In the genomic region with DNA sequence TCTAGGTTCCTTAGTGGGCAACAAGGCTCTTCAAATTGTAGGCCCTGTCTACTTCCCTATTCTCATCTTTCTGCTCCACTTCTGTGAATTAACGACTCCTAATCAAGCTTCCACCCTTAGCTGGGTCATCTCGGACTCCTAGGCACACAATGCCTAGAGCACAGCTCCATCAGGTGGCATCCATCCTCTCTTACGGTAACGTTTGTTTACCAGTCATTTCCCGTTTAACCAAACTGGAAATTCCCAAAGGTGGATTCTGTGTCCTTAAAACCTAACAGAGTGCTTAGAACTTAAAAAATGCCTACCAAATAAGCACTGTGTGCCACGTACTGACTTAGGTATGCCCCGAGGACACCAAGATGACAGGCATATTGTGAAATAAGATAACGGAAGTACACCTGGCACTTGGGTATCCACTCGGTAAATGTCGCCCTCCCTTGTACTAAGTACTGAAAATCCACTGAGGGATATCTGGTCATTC, we compare ENCODE assay signal across 8 cellular contexts. TPM values are rescaled to one million over a fixed set of nuclear protein-coding genes. Genes with fewer than 3 reads are reported as not detected.
A peak's percentile ranks its signal among the peaks of the same experiment; 100 is the strongest.
DNase-seq lines count a peak whose midpoint lies in the region; ATAC-seq, FAIRE-seq and TF ChIP-seq lines count a peak whose summit lies in the region.

No MANE protein-coding gene starts in this region.

- no peaks in the 10 kb centered on the region for H3K27me3 Mint-ChIP-seq in osteocyte (ENCODE audit: unreplicated experiment)

- H3F3A ChIP-seq in SK-N-SH (replicated peaks; ENCODE audit: insufficient read depth), result peaks cover 5% of the 10 kb centered on the region

- peak overlapping the region; percentile 89 for H3K27ac Mint-ChIP-seq in osteocyte (ENCODE audit: unreplicated experiment)

- H3K27ac ChIP-seq in SK-N-SH (ENCODE audit: low read depth in 2 of 2, low read length in 1 of 2), result peak overlapping the region; percentile 66 to 86; a peak in 3 of 4 replicates

- H3K9me3 Mint-ChIP-seq in osteocyte (ENCODE audit: unreplicated experiment), result no peaks in the 10 kb centered on the region

- H3K4me3 Mint-ChIP-seq in osteocyte (ENCODE audit: unreplicated experiment), result peak overlapping the region; percentile 93

- ATAC-seq in HG03196 (IDR thresholded peaks at IDR 0.05; ENCODE audit: unreplicated experiment) (no peak), HG02870 (IDR thresholded peaks at IDR 0.05; ENCODE audit: unreplicated experiment) (no peak)

- no peak for FAIRE-seq in H54 (lab: Jason Lieb, UNC)

- no peaks in the 10 kb centered on the region for H3K9me2 ChIP-seq in SK-N-SH

- POLR2A ChIA-PET in SK-N-SH (lab: Yijun Ruan, JAX) (no interaction called here), GM10248 (lab: Yijun Ruan, JAX) (no interaction called here)

- peaks cover 17% of the 10 kb centered on the region for H3K36me3 ChIP-seq in BE2C
- H3K36me3 ChIP-seq in SK-N-SH (replicated peaks in 1 of 2; ENCODE audit: control insufficient read depth in 1 of 2, insufficient read depth in 2 of 2, low read length in 1 of 2), result peaks cover under 1 to 6% of the 10 kb centered on the region in 2 experiments

- no peak for TF ChIP-seq POLR2A in H54 (IDR thresholded peaks at IDR 0.05; ENCODE audit: low read depth, low read length)

- DNase-seq in BE2C, result no peak
- DNase-seq in H54 (ENCODE audit: insufficient read length, low spot score), result peak; percentile 41
- DNase-seq in SK-N-SH, result no peak
- DNase-seq in epithelial cell of esophagus (ENCODE audit: low read depth), result peak; percentile 78
- no peak for DNase-seq in osteocyte (ENCODE audit: extremely low spot score, unreplicated experiment)
- DNase-seq in GM10248 (ENCODE audit: extremely low spot score), result no peak

- peak overlapping the region; percentile 87 for H3K4me3 ChIP-seq in BE2C (ENCODE audit: low read depth, low read length)
- peak overlapping the region; percentile 58 to 79 for H3K4me3 ChIP-seq in SK-N-SH (ENCODE audit: low read depth in 2 of 2, low read length in 1 of 2)
- H3K4me3 ChIP-seq in epithelial cell of esophagus (ENCODE audit: low read length), result peak overlapping the region; percentile 77

- H2AFZ ChIP-seq in SK-N-SH (ENCODE audit: low read depth), result no peak overlapping the region

- no peak for TF ChIP-seq CTCF in BE2C (IDR thresholded peaks at IDR 0.05; ENCODE audit: low read depth, low read length)
- no peak for TF ChIP-seq CTCF in SK-N-SH (IDR thresholded peaks at IDR 0.05)
- no peak for TF ChIP-seq CTCF in epithelial cell of esophagus (IDR thresholded peaks at IDR 0.05; ENCODE audit: insufficient read depth, low read depth, low read length, missing control alignments)
- no peak for TF ChIP-seq CTCF in osteocyte (IDR thresholded peaks at IDR 0.05)
- no peak for TF ChIP-seq CTCF in GM10248 (IDR thresholded peaks at IDR 0.05; ENCODE audit: control extremely low read depth, extremely low read depth, low read depth, missing control alignments)

- H4K20me1 ChIP-seq in SK-N-SH (ENCODE audit: insufficient read depth), result peaks cover 41% of the 10 kb centered on the region

- H3K4me2 ChIP-seq in SK-N-SH, result peak overlapping the region; percentile 93

- H3K9me3 ChIP-seq in BE2C (no peaks in the 10 kb centered on the region), SK-N-SH (no peaks in the 10 kb centered on the region)

- no peak for TF ChIP-seq EP300 in SK-N-SH (IDR thresholded peaks at IDR 0.05; ENCODE audit: borderline replicate concordance in 1 of 2, low read depth in 1 of 2, low read length in 1 of 2)

- WGBS in SK-N-SH (ENCODE audit: low lambda C conversion rate), result 5% methylated on average over 10 of the region's 10 CpGs

- peak overlapping the region; percentile 78 for H3K9ac ChIP-seq in SK-N-SH

- H3K4me1 Mint-ChIP-seq in osteocyte (ENCODE audit: unreplicated experiment), result peaks cover 52% of the 10 kb centered on the region

- CTCF ChIA-PET in SK-N-SH (lab: Yijun Ruan, JAX) (interaction anchor here (1.0 to 9.1 kb wide), 9 partner anchors 16 to 143 kb away, joined by 3 to 82 read pairs (median 4); no protein-coding TSS in a partner anchor), GM10248 (lab: Yijun Ruan, JAX) (interaction anchor here (1.0 to 8.1 kb wide), 15 partner anchors 9 to 282 kb away, joined by 3 to 74 read pairs (median 9); no protein-coding TSS in a partner anchor)

- H3K36me3 Mint-ChIP-seq in osteocyte (ENCODE audit: unreplicated experiment), result peaks cover 7% of the 10 kb centered on the region

- peaks cover 7% of the 10 kb centered on the region for H3K4me1 ChIP-seq in BE2C
- H3K4me1 ChIP-seq in SK-N-SH (ENCODE audit: control insufficient read depth in 1 of 2, insufficient read depth in 2 of 2, low read depth in 1 of 2, low read length in 1 of 2), result peaks cover 21 to 29% of the 10 kb centered on the region in 2 experiments; a peak in 3 of 4 replicates

- H3K79me2 ChIP-seq in SK-N-SH (ENCODE audit: insufficient read depth), result peaks cover 60% of the 10 kb centered on the region

- no peak for TF ChIP-seq RAD21 in SK-N-SH (IDR thresholded peaks at IDR 0.05; ENCODE audit: low read length)

- H3K27me3 ChIP-seq in BE2C, result no peaks in the 10 kb centered on the region
- H3K27me3 ChIP-seq in SK-N-SH (ENCODE audit: insufficient read depth), result no peaks in the 10 kb centered on the region

TF ChIP-seq in SK-N-SH, 30 proteins besides CTCF, POLR2A, EP300 and RAD21:
- TF ChIP-seq, protein P1, sequence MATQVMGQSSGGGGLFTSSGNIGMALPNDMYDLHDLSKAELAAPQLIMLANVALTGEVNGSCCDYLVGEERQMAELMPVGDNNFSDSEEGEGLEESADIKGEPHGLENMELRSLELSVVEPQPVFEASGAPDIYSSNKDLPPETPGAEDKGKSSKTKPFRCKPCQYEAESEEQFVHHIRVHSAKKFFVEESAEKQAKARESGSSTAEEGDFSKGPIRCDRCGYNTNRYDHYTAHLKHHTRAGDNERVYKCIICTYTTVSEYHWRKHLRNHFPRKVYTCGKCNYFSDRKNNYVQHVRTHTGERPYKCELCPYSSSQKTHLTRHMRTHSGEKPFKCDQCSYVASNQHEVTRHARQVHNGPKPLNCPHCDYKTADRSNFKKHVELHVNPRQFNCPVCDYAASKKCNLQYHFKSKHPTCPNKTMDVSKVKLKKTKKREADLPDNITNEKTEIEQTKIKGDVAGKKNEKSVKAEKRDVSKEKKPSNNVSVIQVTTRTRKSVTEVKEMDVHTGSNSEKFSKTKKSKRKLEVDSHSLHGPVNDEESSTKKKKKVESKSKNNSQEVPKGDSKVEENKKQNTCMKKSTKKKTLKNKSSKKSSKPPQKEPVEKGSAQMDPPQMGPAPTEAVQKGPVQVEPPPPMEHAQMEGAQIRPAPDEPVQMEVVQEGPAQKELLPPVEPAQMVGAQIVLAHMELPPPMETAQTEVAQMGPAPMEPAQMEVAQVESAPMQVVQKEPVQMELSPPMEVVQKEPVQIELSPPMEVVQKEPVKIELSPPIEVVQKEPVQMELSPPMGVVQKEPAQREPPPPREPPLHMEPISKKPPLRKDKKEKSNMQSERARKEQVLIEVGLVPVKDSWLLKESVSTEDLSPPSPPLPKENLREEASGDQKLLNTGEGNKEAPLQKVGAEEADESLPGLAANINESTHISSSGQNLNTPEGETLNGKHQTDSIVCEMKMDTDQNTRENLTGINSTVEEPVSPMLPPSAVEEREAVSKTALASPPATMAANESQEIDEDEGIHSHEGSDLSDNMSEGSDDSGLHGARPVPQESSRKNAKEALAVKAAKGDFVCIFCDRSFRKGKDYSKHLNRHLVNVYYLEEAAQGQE (IDR thresholded peaks at IDR 0.05; ENCODE audit: low read depth, low read length), result no peak
- TF ChIP-seq, protein P2, sequence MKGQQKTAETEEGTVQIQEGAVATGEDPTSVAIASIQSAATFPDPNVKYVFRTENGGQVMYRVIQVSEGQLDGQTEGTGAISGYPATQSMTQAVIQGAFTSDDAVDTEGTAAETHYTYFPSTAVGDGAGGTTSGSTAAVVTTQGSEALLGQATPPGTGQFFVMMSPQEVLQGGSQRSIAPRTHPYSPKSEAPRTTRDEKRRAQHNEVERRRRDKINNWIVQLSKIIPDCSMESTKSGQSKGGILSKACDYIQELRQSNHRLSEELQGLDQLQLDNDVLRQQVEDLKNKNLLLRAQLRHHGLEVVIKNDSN (IDR thresholded peaks at IDR 0.05; ENCODE audit: borderline replicate concordance, low read depth), result no peak
- no peak for TF ChIP-seq SIN3A (IDR thresholded peaks at IDR 0.05; ENCODE audit: borderline replicate concordance, low read depth, low read length)
- TF ChIP-seq, protein P3, sequence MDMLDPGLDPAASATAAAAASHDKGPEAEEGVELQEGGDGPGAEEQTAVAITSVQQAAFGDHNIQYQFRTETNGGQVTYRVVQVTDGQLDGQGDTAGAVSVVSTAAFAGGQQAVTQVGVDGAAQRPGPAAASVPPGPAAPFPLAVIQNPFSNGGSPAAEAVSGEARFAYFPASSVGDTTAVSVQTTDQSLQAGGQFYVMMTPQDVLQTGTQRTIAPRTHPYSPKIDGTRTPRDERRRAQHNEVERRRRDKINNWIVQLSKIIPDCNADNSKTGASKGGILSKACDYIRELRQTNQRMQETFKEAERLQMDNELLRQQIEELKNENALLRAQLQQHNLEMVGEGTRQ (IDR thresholded peaks at IDR 0.05; ENCODE audit: borderline replicate concordance, low read depth, low read length), result no peak
- TF ChIP-seq, protein P4, sequence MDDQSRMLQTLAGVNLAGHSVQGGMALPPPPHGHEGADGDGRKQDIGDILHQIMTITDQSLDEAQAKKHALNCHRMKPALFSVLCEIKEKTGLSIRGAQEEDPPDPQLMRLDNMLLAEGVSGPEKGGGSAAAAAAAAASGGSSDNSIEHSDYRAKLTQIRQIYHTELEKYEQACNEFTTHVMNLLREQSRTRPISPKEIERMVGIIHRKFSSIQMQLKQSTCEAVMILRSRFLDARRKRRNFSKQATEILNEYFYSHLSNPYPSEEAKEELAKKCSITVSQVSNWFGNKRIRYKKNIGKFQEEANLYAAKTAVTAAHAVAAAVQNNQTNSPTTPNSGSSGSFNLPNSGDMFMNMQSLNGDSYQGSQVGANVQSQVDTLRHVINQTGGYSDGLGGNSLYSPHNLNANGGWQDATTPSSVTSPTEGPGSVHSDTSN (IDR thresholded peaks at IDR 0.05), result no peak
- TF ChIP-seq FOXJ3 (CRISPR knock-in tag; IDR thresholded peaks at IDR 0.05), result no peak
- TF ChIP-seq SMC3 (IDR thresholded peaks at IDR 0.05; ENCODE audit: low read depth, low read length), result no peak
- no peak for TF ChIP-seq TAF1 (IDR thresholded peaks at IDR 0.05; ENCODE audit: borderline replicate concordance, low read depth, low read length)
- no peak for TF ChIP-seq GABPA (IDR thresholded peaks at IDR 0.05; ENCODE audit: low read depth)
- TF ChIP-seq ELF1 (IDR thresholded peaks at IDR 0.05), result no peak
- TF ChIP-seq RFX5 (IDR thresholded peaks at IDR 0.05; ENCODE audit: low read length), result no peak
- no peak for TF ChIP-seq YY1 (IDR thresholded peaks at IDR 0.05; ENCODE audit: low read depth)
- no peak for TF ChIP-seq TEAD4 (IDR thresholded peaks at IDR 0.05; ENCODE audit: borderline replicate concordance, insufficient read depth)

RNA-seq across cellular contexts. Expression of a gene that starts 1.5 kb away (rescaled TPM):
- polyA plus RNA-seq in BE2C (2012; ENCODE audit: insufficient read depth, insufficient read length, low read depth), result 193 TPM
- polyA plus RNA-seq in SK-N-SH (2012; rRNA removed), result 187 and 239 TPM in 2 replicates
- 134 and 183 TPM in 2 replicates for polyA plus RNA-seq in SK-N-SH (2012; cell fraction: cytosol; rRNA removed)
- polyA plus RNA-seq in SK-N-SH (2012; cell fraction: nucleus; rRNA removed), result 167 and 228 TPM in 2 replicates
- 84.5 and 86.3 TPM in 2 replicates for total RNA-seq in osteocyte

Comparison
In these comparisons a context has a peak if more than half of its experiments do, and no peak if none do; other contexts are left out.
1. DNase-seq: peak in H54 (single experiment) and epithelial cell of esophagus (single experiment); none in BE2C (single experiment), SK-N-SH (single experiment), osteocyte (single experiment) and GM10248 (single experiment).
2. Peak in every context shown above with its lines, with median percentiles within 50 percentile points of each other: H3K4me3 ChIP-seq.